ENCODE assay signal across 8 cellular contexts in genomic region chr7:65794671-65795391, GRCh38.
DNase-seq lines count a peak whose midpoint lies in the region; ATAC-seq, FAIRE-seq and TF ChIP-seq lines count a peak whose summit lies in the region.
"Not testable (repeated sequence)": the region's sequence is repeated elsewhere in the genome, so short reads cannot be mapped to it uniquely, and the experiment has no call there.

No MANE protein-coding gene starts in this region.

- H2AFZ ChIP-seq in GM23338; H1 (ENCODE audit: low read length): not testable (repeated sequence)

- not testable (repeated sequence) for H4K91ac ChIP-seq in H1 (replicated peaks; ENCODE audit: insufficient read length, low read length)

- not testable (repeated sequence) for H3K36me3 Mint-ChIP-seq in GM23338 (ENCODE audit: low read depth); mesothelial cell of epicardium

- WGBS in H1 (ENCODE audit: extremely low coverage in 1 of 2, insufficient coverage in 1 of 2, insufficient read length in 1 of 2, insufficient replicate concordance in 2 of 2, low coverage in 1 of 2, low lambda C conversion rate in 2 of 2, missing lambda C conversion rate in 1 of 2), 2 experiments: 79% methylated on average over 3 of the region's 3 CpGs; no CpG with 5 or more reads in 1 of the 2 experiments

- H3K56ac ChIP-seq in H1 (replicated peaks; ENCODE audit: insufficient read length, low read depth, low read length): not testable (repeated sequence)

- not testable (repeated sequence) for H2BK12ac ChIP-seq in H1 (ENCODE audit: low read depth, low read length)

- TF ChIP-seq POLR2A in H1 (IDR thresholded peaks at IDR 0.05; ENCODE audit: control extremely low read depth in 1 of 2, low read depth in 2 of 2, low read length in 2 of 2): not testable (repeated sequence)

- not testable (repeated sequence) for H2BK5ac ChIP-seq in H1 (ENCODE audit: low read depth, low read length)

- CTCF ChIA-PET in AG04450 (lab: Charles Lee): not testable (repeated sequence)
- CTCF ChIA-PET in H1 (lab: Charles Lee; ENCODE audit: partially characterized antibody): interaction anchor here (1.2 kb wide), 1 partner anchor 23 kb away, joined by 5 read pairs; no protein-coding TSS in a partner anchor

- H3K4me1 Mint-ChIP-seq in GM23338: not testable (repeated sequence)
- H3K4me1 Mint-ChIP-seq in mesothelial cell of epicardium: peaks cover 13% of the 10 kb centered on the region

- not testable (repeated sequence) for H3K23ac ChIP-seq in H1 (ENCODE audit: insufficient read length)

- not testable (repeated sequence) for TF ChIP-seq EP300 in H1 (IDR thresholded peaks at IDR 0.05; ENCODE audit: borderline replicate concordance in 1 of 2, low read depth in 2 of 2, low read length in 2 of 2)

- H3K27ac Mint-ChIP-seq in GM23338 (peak overlapping the region; percentile 68), mesothelial cell of epicardium (peak overlapping the region; percentile 35)

- not testable (repeated sequence) for H3K4me3 ChIP-seq in AG04450 (ENCODE audit: low read depth, low read length); GM23338; SJSA1; H1 (ENCODE audit: extremely low read depth in 1 of 4, insufficient read depth in 2 of 4, low read depth in 3 of 4, low read length in 4 of 4); foreskin fibroblast (ENCODE audit: low read depth in 1 of 2, low read length in 2 of 2)

- not testable (repeated sequence) for H2BK20ac ChIP-seq in H1 (ENCODE audit: low read length)

- 0 out of 4 replicates have a peak, but pooled peaks of 1 of the 2 experiments have one; percentile 1 for TF ChIP-seq RAD21 in H1 (IDR thresholded peaks at IDR 0.05 in 1 of 2, conservative IDR thresholded peaks at IDR 0.05 in 1 of 2; ENCODE audit: low read depth in 2 of 2, low read length in 2 of 2)

- H3K18ac ChIP-seq in H1 (ENCODE audit: extremely low read depth, low read length): not testable (repeated sequence)

- H4K8ac ChIP-seq in H1 (ENCODE audit: extremely low read depth, insufficient read depth, low read length): not testable (repeated sequence)

- not testable (repeated sequence) for H3K9me2 ChIP-seq in GM23338 (ENCODE audit: insufficient read depth)

- H3K9me3 Mint-ChIP-seq in GM23338, mesothelial cell of epicardium: not testable (repeated sequence)

- not testable (repeated sequence) for DNase-seq in AG04450 (ENCODE audit: low read depth, low spot score); H1 (ENCODE audit: low read depth in 1 of 2, low spot score in 2 of 2); mesothelial cell of epicardium (ENCODE audit: low spot score in 2 of 2, unreplicated experiment in 2 of 2)
- DNase-seq in GM23338 (ENCODE audit: low spot score): peak; percentile 75
- DNase-seq in SJSA1 (ENCODE audit: low read depth in 1 of 2, low spot score in 2 of 2): peak; percentile 56 to 57
- peak; percentile 43 for DNase-seq in astrocyte of the hippocampus (ENCODE audit: low read depth, low spot score)
- peak; percentile 28 to 49 for DNase-seq in foreskin fibroblast
- DNase-seq in kidney glomerular epithelial cell (lab: John Stamatoyannopoulos, UW): peak; percentile 66

- H3K36me3 ChIP-seq in GM23338 (ENCODE audit: insufficient read depth); SJSA1; H1 (ENCODE audit: control insufficient read depth in 2 of 4, insufficient read depth in 4 of 4, low read length in 3 of 4): not testable (repeated sequence)

- H3K27me3 Mint-ChIP-seq in GM23338 (ENCODE audit: insufficient read depth, low read depth, poor library complexity); mesothelial cell of epicardium (ENCODE audit: low read depth): not testable (repeated sequence)

- H2BK120ac ChIP-seq in H1 (replicated peaks; ENCODE audit: low read depth, low read length): not testable (repeated sequence)

- not testable (repeated sequence) for H3K4me3 Mint-ChIP-seq in GM23338, mesothelial cell of epicardium

- POLR2A ChIA-PET in AG04450 (lab: Yijun Ruan, JAX); H1 (lab: Charles Lee; ENCODE audit: partially characterized antibody): not testable (repeated sequence)

- H3K9ac ChIP-seq in H1 (replicated peaks in 1 of 4; ENCODE audit: extremely low read depth in 1 of 4, low read depth in 3 of 4, low read length in 3 of 4): not testable (repeated sequence)

- H3K27ac ChIP-seq in AG04450 (ENCODE audit: low read depth, low read length): peak overlapping the region; percentile 31
- H3K27ac ChIP-seq in GM23338 (ENCODE audit: low read depth): peak overlapping the region; percentile 11; the same call in 1 of the 2 replicates
- H3K27ac ChIP-seq in SJSA1: peak overlapping the region; percentile 26; the same call in 1 of the 2 replicates
- H3K27ac ChIP-seq in H1 (ENCODE audit: low read depth, low read length): not testable (repeated sequence)

- H2AK5ac ChIP-seq in H1 (ENCODE audit: low read depth, low read length): not testable (repeated sequence)

- not testable (repeated sequence) for H4K5ac ChIP-seq in H1 (ENCODE audit: insufficient read length, low read depth, low read length)

- not testable (repeated sequence) for H4K20me1 ChIP-seq in GM23338 (replicated peaks; ENCODE audit: insufficient read depth); H1 (replicated peaks in 1 of 2; ENCODE audit: control insufficient read depth in 1 of 2, insufficient read depth in 2 of 2, low read length in 2 of 2)

- not testable (repeated sequence) for H3K4me2 ChIP-seq in GM23338; H1 (ENCODE audit: insufficient read depth in 1 of 2, low read depth in 2 of 2, low read length in 2 of 2)

- not testable (repeated sequence) for H3F3A ChIP-seq in GM23338 (replicated peaks; ENCODE audit: low read depth)

- FAIRE-seq in H1 (lab: Jason Lieb, UNC): not testable (repeated sequence)

- not testable (repeated sequence) for H3K79me1 ChIP-seq in H1 (ENCODE audit: low read depth, low read length)

- H3K4ac ChIP-seq in H1 (replicated peaks; ENCODE audit: insufficient read length, low read depth, low read length): not testable (repeated sequence)

- ATAC-seq in GM23338: peak; percentile 91

- not testable (repeated sequence) for H3K79me2 ChIP-seq in GM23338 (replicated peaks; ENCODE audit: insufficient read depth); H1 (ENCODE audit: control insufficient read depth in 1 of 2, insufficient read depth in 2 of 2, low read length in 2 of 2)

- H2BK15ac ChIP-seq in H1 (ENCODE audit: low read length): not testable (repeated sequence)

- not testable (repeated sequence) for H3K23me2 ChIP-seq in H1 (ENCODE audit: low read depth, low read length)

- H3K27me3 ChIP-seq in AG04450 (ENCODE audit: control insufficient read depth, insufficient read depth, low read length); GM23338 (ENCODE audit: insufficient read depth); SJSA1 (replicated peaks); H1 (replicated peaks in 1 of 4; ENCODE audit: control insufficient read depth in 3 of 4, extremely low read depth in 1 of 4, insufficient read depth in 3 of 4, low read length in 3 of 4): not testable (repeated sequence)

- not testable (repeated sequence) for H3K9me3 ChIP-seq in AG04450 (ENCODE audit: control insufficient read depth, insufficient read depth, low read length); SJSA1 (replicated peaks); H1 (ENCODE audit: insufficient read depth in 2 of 2, low read depth in 1 of 2, low read length in 1 of 2)

- not testable (repeated sequence) for H3K4me1 ChIP-seq in GM23338 (ENCODE audit: insufficient read depth); H1 (replicated peaks in 1 of 4; ENCODE audit: control insufficient read depth in 3 of 4, insufficient read depth in 4 of 4, low read length in 3 of 4)
- peaks cover 37% of the 10 kb centered on the region for H3K4me1 ChIP-seq in SJSA1 (replicated peaks)

- not testable (repeated sequence) for H3K14ac ChIP-seq in H1 (ENCODE audit: insufficient read length)

- TF ChIP-seq CTCF in AG04450 (IDR thresholded peaks at IDR 0.05; ENCODE audit: low read depth, low read length); GM23338 (conservative IDR thresholded peaks at IDR 0.05; ENCODE audit: low read depth in 2 of 2); H1 (IDR thresholded peaks at IDR 0.05; ENCODE audit: control extremely low read depth in 1 of 3, insufficient read depth in 1 of 3, low read depth in 1 of 3, low read length in 3 of 3); foreskin fibroblast (IDR thresholded peaks at IDR 0.05; ENCODE audit: low read depth, low read length); mesothelial cell of epicardium (IDR thresholded peaks at IDR 0.05; ENCODE audit: unreplicated experiment): not testable (repeated sequence)

TF ChIP-seq in H1, 55 proteins besides CTCF, POLR2A, EP300 and RAD21:
- peak; percentile 87 for TF ChIP-seq TEAD4 (IDR thresholded peaks at IDR 0.05; ENCODE audit: low read depth, low read length)
